34 cellular contexts compared by ENCODE assay signal in genomic region chr5:13909271-13909670, GRCh38.
"Had no signal": no experiment of that assay in that cellular context is flagged by ENCODE, and none has a peak within 500 bp of the region (broad histone marks: within the 10 kb centered on the region; RNA-seq: fewer than 3 reads in every experiment).

No MANE protein-coding gene starts in this region.

- H3K36me3 ChIP-seq: MG63 had no signal

- DNase-seq: Karpas-422, Kasumi-1, MG63, MM.1S, MV-4-11, NCI-H1048, NCI-H1092, NCI-H1092 treated with DMSO at 0.1 percent for 48 hours, NCI-H1105, NCI-H1105 treated with DMSO at 0.1 percent for 48 hours, NCI-H1417, NCI-H1417 treated with DMSO at 0.1 percent for 48 hours, NCI-H1436, NCI-H1436 treated with DMSO at 0.1 percent for 48 hours, NCI-H146, NCI-H1694, NCI-H1694 treated with DMSO at 0.1 percent for 48 hours, NCI-H187, NCI-H187 treated with DMSO at 0.1 percent for 48 hours, NCI-H1930, NCI-H2029, NCI-H2029 treated with DMSO at 0.1 percent for 48 hours, NCI-H2081, NCI-H2081 treated with DMSO at 0.1 percent for 48 hours, NCI-H2107, NCI-H2171, NCI-H2171 treated with DMSO at 0.1 percent for 48 hours, NCI-H2227 treated with DMSO at 0.1 percent for 48 hours, NCI-H226, NCI-H345, NCI-H446, NCI-H446 treated with DMSO at 0.1 percent for 48 hours, NCI-H510A had no signal

- H3K27me3 ChIP-seq: MG63 had no signal

- H3K9ac ChIP-seq: KMS-11 had no signal

- H3K4me3 ChIP-seq: MG63 had no signal

- H3K27ac ChIP-seq: KMS-11 had no signal

- H3K9me3 ChIP-seq: MG63 had no signal

- H3K4me2 ChIP-seq: KMS-11 had no signal
